8 cellular contexts compared by ENCODE assay signal in genomic region chr2:170530284-170530745, GRCh38.
DNase-seq lines count a peak whose midpoint lies in the region; ATAC-seq and TF ChIP-seq lines count a peak whose summit lies in the region.

No MANE protein-coding gene starts in this region.

- no peak for ATAC-seq in HG02642 (IDR thresholded peaks at IDR 0.05; ENCODE audit: poor library complexity, unreplicated experiment)

- CTCF ChIA-PET in activated CD4-positive, alpha-beta memory T cell treated with anti-CD3 and anti-CD28 coated beads, Interleukin-2, amount 10 ng/mL, durations not matched to agents 7 days and 5 days (lab: Charles Lee) = interaction anchor here (1.3 kb wide), 1 partner anchor 10 kb away, joined by 3 read pairs; no protein-coding TSS in a partner anchor

- peaks cover 10% of the 10 kb centered on the region for H3K4me1 ChIP-seq in HAP-1

- H3K4me1 Mint-ChIP-seq in progenitor cell of endocrine pancreas (ENCODE audit: low read depth) = peaks cover 18% of the 10 kb centered on the region
- H3K4me1 Mint-ChIP-seq in activated CD4-positive, alpha-beta memory T cell treated with anti-CD3 and anti-CD28 coated beads, Interleukin-2, amount 10 ng/mL, durations not matched to agents 7 days and 5 days = no peaks in the 10 kb centered on the region

- POLR2A ChIA-PET in activated CD4-positive, alpha-beta memory T cell treated with anti-CD3 and anti-CD28 coated beads, Interleukin-2, amount 10 ng/mL, durations not matched to agents 7 days and 5 days (lab: Charles Lee) = no interaction called here

- peaks cover 10% of the 10 kb centered on the region for H3K27me3 Mint-ChIP-seq in progenitor cell of endocrine pancreas
- peaks cover 25% of the 10 kb centered on the region for H3K27me3 Mint-ChIP-seq in activated CD4-positive, alpha-beta memory T cell treated with anti-CD3 and anti-CD28 coated beads, Interleukin-2, amount 10 ng/mL, durations not matched to agents 7 days and 5 days

- no peaks in the 10 kb centered on the region for H3K36me3 Mint-ChIP-seq in progenitor cell of endocrine pancreas (ENCODE audit: insufficient read depth)
- H3K36me3 Mint-ChIP-seq in activated CD4-positive, alpha-beta memory T cell treated with anti-CD3 and anti-CD28 coated beads, Interleukin-2, amount 10 ng/mL, durations not matched to agents 7 days and 5 days (ENCODE audit: low read depth) = no peaks in the 10 kb centered on the region

- H3K4me3 ChIP-seq in HAP-1 (no peak overlapping the region), fibroblast of pulmonary artery (replicated peaks; ENCODE audit: low read depth, low read length) (no peak overlapping the region)

- no peaks in the 10 kb centered on the region for H3K27me3 ChIP-seq in HAP-1 (ENCODE audit: low read depth)

- TF ChIP-seq CTCF in fibroblast of pulmonary artery (IDR thresholded peaks at IDR 0.05; ENCODE audit: low read length, missing control alignments) (no peak), progenitor cell of endocrine pancreas (IDR thresholded peaks at IDR 0.05; ENCODE audit: unreplicated experiment) (peak; percentile 31)

- H3K36me3 ChIP-seq in HAP-1 (replicated peaks) = no peaks in the 10 kb centered on the region

- H3K27ac Mint-ChIP-seq in progenitor cell of endocrine pancreas = peak overlapping the region; percentile 81
- H3K27ac Mint-ChIP-seq in activated CD4-positive, alpha-beta memory T cell treated with anti-CD3 and anti-CD28 coated beads, Interleukin-2, amount 10 ng/mL, durations not matched to agents 7 days and 5 days = no peak overlapping the region

- DNase-seq in HAP-1 (ENCODE audit: low spot score in 2 of 2) = peak; percentile 63 to 77
- DNase-seq in NCI-H748 treated with DMSO at 0.1 percent for 48 hours (lab: John Stamatoyannopoulos, UW) = peak; percentile 97
- DNase-seq in fibroblast of pulmonary artery (ENCODE audit: low read depth) = peak; percentile 49
- peak; percentile 49 for DNase-seq in progenitor cell of endocrine pancreas (ENCODE audit: low spot score, unreplicated experiment)
- no peak for DNase-seq in amniotic stem cell (lab: John Stamatoyannopoulos, UW)
- no peak for DNase-seq in activated CD4-positive, alpha-beta memory T cell treated with anti-CD3 and anti-CD28 coated beads, Interleukin-2, amount 10 ng/mL, durations not matched to agents 7 days and 5 days
- DNase-seq in NOMO-1 treated with DMSO at 0.1 percent for 48 hours (lab: John Stamatoyannopoulos, UW; ENCODE audit: unreplicated experiment) = no peak

- H3K4me3 Mint-ChIP-seq in progenitor cell of endocrine pancreas (ENCODE audit: low read depth) = no peak overlapping the region
- no peak overlapping the region for H3K4me3 Mint-ChIP-seq in activated CD4-positive, alpha-beta memory T cell treated with anti-CD3 and anti-CD28 coated beads, Interleukin-2, amount 10 ng/mL, durations not matched to agents 7 days and 5 days

- H3K9me3 ChIP-seq in HAP-1 = no peaks in the 10 kb centered on the region

- in situ Hi-C loops in HAP-1 (cut with MboI; ENCODE audit: low sequenced_read_pairs) = no loop called here

- no peaks in the 10 kb centered on the region for H3K9me3 Mint-ChIP-seq in progenitor cell of endocrine pancreas (ENCODE audit: low read depth)
- H3K9me3 Mint-ChIP-seq in activated CD4-positive, alpha-beta memory T cell treated with anti-CD3 and anti-CD28 coated beads, Interleukin-2, amount 10 ng/mL, durations not matched to agents 7 days and 5 days = no peaks in the 10 kb centered on the region

Comparison
In these comparisons a context has a peak if more than half of its experiments do, and no peak if none do; other contexts are left out.
1. DNase-seq: peak in HAP-1 (2 of 2), NCI-H748 treated with DMSO at 0.1 percent for 48 hours (single experiment), fibroblast of pulmonary artery (single experiment) and progenitor cell of endocrine pancreas (single experiment); none in amniotic stem cell (single experiment), activated CD4-positive, alpha-beta memory T cell treated with anti-CD3 and anti-CD28 coated beads, Interleukin-2, amount 10 ng/mL, durations not matched to agents 7 days and 5 days (single experiment) and NOMO-1 treated with DMSO at 0.1 percent for 48 hours (single experiment).